8 cellular contexts compared by ENCODE assay signal in the genomic region with DNA sequence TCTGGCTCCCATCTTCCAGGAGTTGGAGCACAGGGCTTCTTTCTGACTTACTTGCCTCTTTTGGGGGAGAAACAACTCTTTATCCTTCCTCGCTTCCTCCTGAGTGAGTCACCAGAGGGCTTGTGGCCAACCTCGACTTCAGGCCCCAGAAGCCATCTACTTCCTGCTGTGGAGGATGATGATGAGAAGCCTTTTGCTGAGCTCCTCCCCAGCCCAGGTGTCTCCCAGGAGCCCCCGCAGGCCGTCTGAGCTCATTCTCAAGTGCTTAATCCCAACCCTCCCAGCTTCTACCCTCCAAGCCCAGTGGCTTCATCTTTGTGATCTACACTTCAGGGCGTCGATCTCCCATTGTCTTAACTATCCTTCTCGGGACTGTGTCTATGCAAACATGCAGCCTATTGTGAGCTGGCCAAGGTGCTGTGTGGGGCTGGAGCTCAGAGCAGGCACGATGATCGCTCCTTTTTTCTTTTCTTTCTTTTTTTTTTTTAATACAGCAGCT. TPM values are rescaled to one million over a fixed set of nuclear protein-coding genes. Genes with fewer than 3 reads are reported as not detected.
DNase-seq lines count a peak whose midpoint lies in the region; ATAC-seq, FAIRE-seq and TF ChIP-seq lines count a peak whose summit lies in the region.

No MANE protein-coding gene starts in this region.

- no peak overlapping the region for H3K56ac ChIP-seq in H9 (ENCODE audit: insufficient read length, low read depth, low read length)

- H2BK15ac ChIP-seq in H9 (ENCODE audit: low read depth, low read length), result no peak overlapping the region

- FAIRE-seq in astrocyte (lab: Jason Lieb, UNC), result peak; percentile 17

- H2BK12ac ChIP-seq in H9 (ENCODE audit: insufficient read length, low read depth, low read length), result no peak overlapping the region

- TF ChIP-seq CTCF in H9 (conservative IDR thresholded peaks at IDR 0.05), result no peak
- no peak for TF ChIP-seq CTCF in astrocyte (IDR thresholded peaks at IDR 0.05; ENCODE audit: insufficient read depth, low read depth, low read length)
- no peak for TF ChIP-seq CTCF in A673 (conservative IDR thresholded peaks at IDR 0.05; ENCODE audit: low read depth, low read length)

- no peaks in the 10 kb centered on the region for H3K9me3 Mint-ChIP-seq in H9
- H3K9me3 Mint-ChIP-seq in astrocyte (ENCODE audit: unreplicated experiment), result no peaks in the 10 kb centered on the region

- peak overlapping the region; percentile 29 to 33; a peak in 4 of 5 replicates for H3K4me3 Mint-ChIP-seq in H9
- H3K4me3 Mint-ChIP-seq in astrocyte (ENCODE audit: unreplicated experiment), result no peak overlapping the region

- H2AK5ac ChIP-seq in H9 (ENCODE audit: insufficient read length, low read length), result no peak overlapping the region

- H3T11ph ChIP-seq in H9 (ENCODE audit: low read length), result no peak overlapping the region

- H3K4me1 Mint-ChIP-seq in H9, result peaks cover 12 to 21% of the 10 kb centered on the region in 2 experiments
- H3K4me1 Mint-ChIP-seq in astrocyte (ENCODE audit: low read depth, unreplicated experiment), result peaks cover 6% of the 10 kb centered on the region

- H4K20me1 ChIP-seq in H9 (ENCODE audit: control insufficient read depth, insufficient read depth, insufficient read length), result no peaks in the 10 kb centered on the region
- no peaks in the 10 kb centered on the region for H4K20me1 ChIP-seq in astrocyte (ENCODE audit: insufficient read depth, low read length)

- intact Hi-C loops in A673 (cut with micrococcal nuclease; ENCODE audit: unreplicated experiment), result no loop called here

- BruUV-seq in A673 (replicated peaks; lab: Mats Ljungman, UMichigan), result no TSS peak

- H4K5ac ChIP-seq in H9 (ENCODE audit: insufficient read length, low read depth, low read length), result no peak overlapping the region

- H4K91ac ChIP-seq in H9 (ENCODE audit: insufficient read length, low read depth, low read length), result no peak overlapping the region

- H3K9ac ChIP-seq in H9 (ENCODE audit: extremely low read depth, insufficient read length, low read length) (no peak overlapping the region), astrocyte (ENCODE audit: low read length) (no peak overlapping the region)

- H2BK120ac ChIP-seq in H9 (ENCODE audit: low read depth, low read length, poor library complexity, severe bottlenecking), result no peak overlapping the region

- H3K27me3 Mint-ChIP-seq in H9 (ENCODE audit: low read depth), result no peaks in the 10 kb centered on the region; the same call in 1 of the 2 replicates
- peaks cover 3% of the 10 kb centered on the region for H3K27me3 Mint-ChIP-seq in astrocyte (ENCODE audit: low read depth, unreplicated experiment)

- H3K4me1 ChIP-seq in H9 (ENCODE audit: insufficient read depth, low read length) (no peaks in the 10 kb centered on the region), astrocyte (ENCODE audit: insufficient read depth, low read length) (peaks cover 8% of the 10 kb centered on the region), A673 (ENCODE audit: insufficient read depth, low read length, poor library complexity, severe bottlenecking) (no peaks in the 10 kb centered on the region)

- no peaks in the 10 kb centered on the region; a peak in 2 of 7 replicates for H3K36me3 Mint-ChIP-seq in H9 (ENCODE audit: insufficient read depth in 1 of 3, low read depth in 3 of 3)
- peaks cover 15% of the 10 kb centered on the region for H3K36me3 Mint-ChIP-seq in astrocyte (ENCODE audit: low read depth, unreplicated experiment)

- H3K27ac ChIP-seq in H9 (ENCODE audit: insufficient read length, low read depth, low read length) (no peak overlapping the region), astrocyte (ENCODE audit: low read depth, low read length) (no peak overlapping the region), A673 (ENCODE audit: low read depth, low read length, poor library complexity, severe bottlenecking) (no peak overlapping the region)

- WGBS in H9 (ENCODE audit: extremely low coverage, insufficient read length, low lambda C conversion rate), result no CpG with 5 or more reads among the region's 9 CpGs

- H3K23me2 ChIP-seq in H9 (ENCODE audit: insufficient read length, low read depth, low read length, poor library complexity, severe bottlenecking), result no peaks in the 10 kb centered on the region

- H3K4me3 ChIP-seq in astrocyte (ENCODE audit: insufficient read depth, low read depth, low read length) (no peak overlapping the region), A673 (ENCODE audit: low read depth, low read length, poor library complexity, severe bottlenecking) (no peak overlapping the region)

- no peak overlapping the region for H4K8ac ChIP-seq in H9 (replicated peaks; ENCODE audit: insufficient read length, low read depth, low read length)

- ATAC-seq in GM21737 (IDR thresholded peaks at IDR 0.05; ENCODE audit: unreplicated experiment) (no peak), GM18858 (IDR thresholded peaks at IDR 0.05; ENCODE audit: unreplicated experiment) (no peak)

- CTCF ChIA-PET in A673 (lab: Charles Lee), result no interaction called here

- H2BK5ac ChIP-seq in H9 (ENCODE audit: insufficient read length, low read length), result no peak overlapping the region

- no peak overlapping the region for H2BK20ac ChIP-seq in H9 (ENCODE audit: low read depth, low read length, poor library complexity, severe bottlenecking)

- no peak overlapping the region for H3K18ac ChIP-seq in H9 (ENCODE audit: insufficient read length, low read depth, low read length)

- DNase-seq in H9 (peak; percentile 73), SKM-1 treated with dmso at 0.1 percent for 144 hours (lab: John Stamatoyannopoulos, UW; ENCODE audit: unreplicated experiment) (peak; percentile 24), astrocyte (ENCODE audit: low read depth) (peak; percentile 56), A673 (ENCODE audit: low spot score) (no peak), retina (no peak)
- DNase-seq in stimulated activated CD4-positive, alpha-beta T cell treated with anti-CD3 and anti-CD28 coated beads, Interleukin-1b, Interleukin-23, amount 100 ng/mL, for 4 hours (ENCODE audit: low read depth in 2 of 2), result peak; percentile 12 to 29

- no peak overlapping the region for H3K4me2 ChIP-seq in H9 (ENCODE audit: insufficient read depth, insufficient read length, low read length)
- H3K4me2 ChIP-seq in astrocyte (ENCODE audit: low read length), result peak overlapping the region; percentile 59

- no peaks in the 10 kb centered on the region for H3K79me1 ChIP-seq in H9 (ENCODE audit: insufficient read depth, low read depth, low read length, poor library complexity, severe bottlenecking)

- no peak overlapping the region for H3K14ac ChIP-seq in H9 (ENCODE audit: insufficient read depth, low read length)

- H3K9me3 ChIP-seq in H9 (ENCODE audit: control insufficient read depth, low read depth, low read length) (no peaks in the 10 kb centered on the region), astrocyte (ENCODE audit: insufficient read depth, low read depth, low read length) (no peaks in the 10 kb centered on the region), A673 (ENCODE audit: low read depth, low read length, poor library complexity, severe bottlenecking) (no peaks in the 10 kb centered on the region)

- H2AFZ ChIP-seq in H9 (ENCODE audit: low read length) (no peak overlapping the region), astrocyte (ENCODE audit: low read depth, low read length) (peak overlapping the region; percentile 75)

- H3K36me3 ChIP-seq in astrocyte (ENCODE audit: insufficient read depth, low read length) (no peaks in the 10 kb centered on the region), A673 (ENCODE audit: insufficient read depth, low read length, poor library complexity, severe bottlenecking) (no peaks in the 10 kb centered on the region)

- no peak overlapping the region for H3K23ac ChIP-seq in H9 (ENCODE audit: insufficient read length, low read depth, low read length)

- H3K79me2 ChIP-seq in H9 (ENCODE audit: insufficient read depth, low read length) (no peaks in the 10 kb centered on the region), astrocyte (ENCODE audit: insufficient read depth, low read length) (no peaks in the 10 kb centered on the region)

- no peaks in the 10 kb centered on the region for H3K27me3 ChIP-seq in H9 (ENCODE audit: insufficient read depth, low read length)
- H3K27me3 ChIP-seq in astrocyte (ENCODE audit: insufficient read depth, low read length), result no peaks in the 10 kb centered on the region
- H3K27me3 ChIP-seq in A673 (replicated peaks; ENCODE audit: insufficient read depth, low read depth, low read length, poor library complexity), result no peaks in the 10 kb centered on the region

- POLR2A ChIA-PET in A673 (lab: Charles Lee; ENCODE audit: low non-redundant PET), result no interaction called here

- no peak overlapping the region; the same call in 1 of the 2 replicates for H3K4ac ChIP-seq in H9 (ENCODE audit: low read depth, low read length)

- H3K27ac Mint-ChIP-seq in H9 (peak overlapping the region; percentile 90 to 95 (median 91); a peak in 6 of 7 replicates), astrocyte (ENCODE audit: unreplicated experiment) (no peak overlapping the region)

RNA-seq across cellular contexts. Expression of a gene that starts 27.9 kb away (rescaled TPM):
- 1.9 and 3.1 TPM in 2 replicates for total RNA-seq in H9 (2021)
- total RNA-seq in astrocyte, result 4.6 and 4.8 TPM in 2 replicates
- 3.4 and 3.5 TPM in 2 replicates for total RNA-seq in A673 (2021)

RNA-seq across cellular contexts. Expression of a gene that starts 35.0 kb away (rescaled TPM):
- total RNA-seq in H9 (2021), result 1.8 TPM in 2 replicates
- 7.8 and 7.9 TPM in 2 replicates for total RNA-seq in astrocyte
- 0.43 and 0.81 TPM in 2 replicates for total RNA-seq in A673 (2021)

Comparison
In these comparisons a context has a peak if more than half of its experiments do, and no peak if none do; other contexts are left out.
1. DNase-seq: peak in H9 (single experiment), SKM-1 treated with dmso at 0.1 percent for 144 hours (single experiment), astrocyte (single experiment) and stimulated activated CD4-positive, alpha-beta T cell treated with anti-CD3 and anti-CD28 coated beads, Interleukin-1b, Interleukin-23, amount 100 ng/mL, for 4 hours (2 of 2); none in A673 (single experiment) and retina (single experiment).